In the genomic region with DNA sequence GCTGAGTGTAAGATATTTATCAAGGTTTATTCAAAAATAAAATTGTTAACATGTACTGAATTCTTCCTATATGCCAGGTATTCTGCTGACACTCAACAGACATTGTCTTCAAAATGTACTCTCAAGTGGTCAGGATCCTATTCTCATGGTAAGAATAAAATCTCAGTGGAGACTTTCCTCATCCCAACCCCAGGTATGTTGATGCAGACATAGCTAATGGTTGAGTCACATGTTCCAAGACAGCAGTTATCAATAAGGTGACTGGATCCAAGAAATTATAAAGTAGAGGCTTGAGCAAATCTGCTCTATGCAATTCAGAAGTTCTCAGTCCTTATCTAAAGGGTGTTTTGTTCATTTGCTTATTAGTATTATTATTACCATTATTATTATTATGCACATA, we compare ENCODE assay signal across 29 cellular contexts.
"Had no signal": no experiment of that assay in that cellular context is flagged by ENCODE, and none has a peak within 500 bp of the region (broad histone marks: within the 10 kb centered on the region; RNA-seq: fewer than 3 reads in every experiment).

No MANE protein-coding gene starts in this region.

- H3K36me3 ChIP-seq: brain microvascular endothelial cell, colonic mucosa, gastrocnemius medialis had no signal

- H3K36me3 Mint-ChIP-seq: activated naive CD8-positive, alpha-beta T cell had no signal

- H3K4me3 Mint-ChIP-seq: activated CD4-positive, alpha-beta T cell treated with anti-CD3 and anti-CD28 coated beads, Interleukin-2, amount 10 ng/mL, durations not matched to agents 7 days and 5 days; activated CD8-positive, alpha-beta T cell treated with anti-CD3 and anti-CD28 coated beads for 36 hours; activated naive CD8-positive, alpha-beta T cell; activated T-cell treated with anti-CD3 and anti-CD28 coated beads, Interleukin-2, amount 50 U/mL, for 4 hours; activated T-helper 17 cell treated with anti-CD3 and anti-CD28 coated beads, Interleukin-2, amount 50 U/mL, for 72 hours; dendritic cell treated with granulocyte-macrophage colony-stimulating factor and Interleukin-4, amounts not matched to agents 40 ng/mL and 50 ng/mL, for 4 days; endodermal cell had no signal

- DNase-seq: activated CD4-positive, alpha-beta T cell treated with anti-CD3 and anti-CD28 coated beads for 1 hour; activated CD4-positive, alpha-beta T cell treated with anti-CD3 and anti-CD28 coated beads for 4 hours; activated CD4-positive, alpha-beta T cell treated with anti-CD3 and anti-CD28 coated beads, Interleukin-2, amount 10 ng/mL, durations not matched to agents 7 days and 5 days; activated CD4-positive, alpha-beta T cell treated with anti-CD3 and anti-CD28 coated beads, Interleukin-2, amount 50 U/mL, for 4 hours; activated CD4-positive, CD25-positive, alpha-beta regulatory T cell; activated CD8-positive, alpha-beta memory T cell treated with anti-CD3 and anti-CD28 coated beads for 24 hours; activated CD8-positive, alpha-beta T cell treated with anti-CD3 and anti-CD28 coated beads for 36 hours; activated effector memory CD4-positive, alpha-beta T cell treated with Interleukin-2 at 50 U/mL for 16 hours; activated gamma-delta T cell treated with Interleukin-2 at 50 U/mL for 16 hours; activated naive CD4-positive, alpha-beta T cell treated with anti-CD3 and anti-CD28 coated beads, Interleukin-2, amount 50 U/mL, for 16 hours; activated naive CD4-positive, alpha-beta T cell treated with Interleukin-2 at 50 U/mL for 16 hours; activated T-cell treated with anti-CD3 and anti-CD28 coated beads, Interleukin-2, amount 50 U/mL, for 4 hours; amniotic stem cell; anterior cingulate cortex; brain microvascular endothelial cell; central memory CD4-positive, alpha-beta T cell; cerebellar nuclear complex; colonic mucosa; dorsolateral prefrontal cortex; effector memory CD4-positive, alpha-beta T cell; endodermal cell; foreskin fibroblast; gastrocnemius medialis; glutamatergic neuron; T-helper 2 cell had no signal

- H3K9me3 ChIP-seq: colonic mucosa, gastrocnemius medialis had no signal

- ATAC-seq: activated CD8-positive, alpha-beta T cell treated with anti-CD3 and anti-CD28 coated beads for 36 hours; activated T-cell treated with anti-CD3 and anti-CD28 coated beads, Interleukin-2, amount 50 U/mL, for 4 hours; activated T-helper 17 cell treated with anti-CD3 and anti-CD28 coated beads, Interleukin-2, amount 50 U/mL, for 72 hours; esophagus mucosa; gastrocnemius medialis had no signal

- H3K4me1 Mint-ChIP-seq: activated CD4-positive, alpha-beta T cell treated with anti-CD3 and anti-CD28 coated beads, Interleukin-2, amount 10 ng/mL, durations not matched to agents 7 days and 5 days; activated T-helper 17 cell treated with anti-CD3 and anti-CD28 coated beads, Interleukin-2, amount 50 U/mL, for 72 hours; endodermal cell had no signal

- H3K27me3 ChIP-seq: brain microvascular endothelial cell, colonic mucosa, dorsolateral prefrontal cortex, gastrocnemius medialis had no signal

- H3K4me3 ChIP-seq: colonic mucosa, dorsolateral prefrontal cortex, gastrocnemius medialis had no signal

- H3K27ac ChIP-seq: brain microvascular endothelial cell, colonic mucosa, dorsolateral prefrontal cortex, gastrocnemius medialis had no signal

- H3K27ac Mint-ChIP-seq: activated CD4-positive, alpha-beta T cell treated with anti-CD3 and anti-CD28 coated beads, Interleukin-2, amount 10 ng/mL, durations not matched to agents 7 days and 5 days; activated CD8-positive, alpha-beta T cell treated with anti-CD3 and anti-CD28 coated beads for 36 hours; activated naive CD8-positive, alpha-beta T cell; activated T-helper 17 cell treated with anti-CD3 and anti-CD28 coated beads, Interleukin-2, amount 50 U/mL, for 72 hours; dendritic cell treated with granulocyte-macrophage colony-stimulating factor and Interleukin-4, amounts not matched to agents 40 ng/mL and 50 ng/mL, for 4 days; endodermal cell had no signal

- H3K27me3 Mint-ChIP-seq: activated CD4-positive, alpha-beta T cell treated with anti-CD3 and anti-CD28 coated beads, Interleukin-2, amount 10 ng/mL, durations not matched to agents 7 days and 5 days; activated CD8-positive, alpha-beta T cell treated with anti-CD3 and anti-CD28 coated beads for 36 hours; activated naive CD8-positive, alpha-beta T cell; activated T-helper 17 cell treated with anti-CD3 and anti-CD28 coated beads, Interleukin-2, amount 50 U/mL, for 72 hours; dendritic cell treated with granulocyte-macrophage colony-stimulating factor and Interleukin-4, amounts not matched to agents 40 ng/mL and 50 ng/mL, for 4 days had no signal

- H3K4me1 ChIP-seq: colonic mucosa, gastrocnemius medialis had no signal

- H3K9me3 Mint-ChIP-seq: activated CD4-positive, alpha-beta T cell treated with anti-CD3 and anti-CD28 coated beads, Interleukin-2, amount 10 ng/mL, durations not matched to agents 7 days and 5 days; activated CD8-positive, alpha-beta T cell treated with anti-CD3 and anti-CD28 coated beads for 36 hours; dendritic cell treated with granulocyte-macrophage colony-stimulating factor and Interleukin-4, amounts not matched to agents 40 ng/mL and 50 ng/mL, for 4 days; endodermal cell had no signal
